In genomic region chr20:38108438-38109024, GRCh38 we compare ENCODE assay signal across 13 cellular contexts. TPM values are rescaled to one million over a fixed set of nuclear protein-coding genes. Genes with fewer than 3 reads are reported as not detected.
DNase-seq lines count a peak whose midpoint lies in the region; ATAC-seq and TF ChIP-seq lines count a peak whose summit lies in the region.
"Had no signal": no experiment of that assay in that cellular context is flagged by ENCODE, and none has a peak within 500 bp of the region (broad histone marks: within the 10 kb centered on the region; RNA-seq: fewer than 3 reads in every experiment).

No MANE protein-coding gene starts in this region.

- H3K27me3 ChIP-seq in esophagus squamous epithelium (no peaks in the 10 kb centered on the region), muscle layer of duodenum (ENCODE audit: low read depth, low read length) (no peaks in the 10 kb centered on the region), vagina (no peaks in the 10 kb centered on the region)

- H3K9me3 Mint-ChIP-seq in activated CD8-positive, alpha-beta memory T cell treated with anti-CD3 and anti-CD28 coated beads, Interleukin-2, amount 10 ng/mL, durations not matched to agents 7 days and 5 days (ENCODE audit: low read depth): no peaks in the 10 kb centered on the region

- CTCF ChIA-PET in activated CD8-positive, alpha-beta memory T cell treated with anti-CD3 and anti-CD28 coated beads, Interleukin-2, amount 10 ng/mL, durations not matched to agents 7 days and 5 days (lab: Charles Lee): no interaction called here

- DNase-seq in activated CD8-positive, alpha-beta memory T cell treated with anti-CD3 and anti-CD28 coated beads, Interleukin-2, amount 10 ng/mL, durations not matched to agents 7 days and 5 days: peak; percentile 14
- no peak for DNase-seq in activated CD8-positive, alpha-beta memory T cell treated with anti-CD3 and anti-CD28 coated beads for 24 hours
- DNase-seq in esophagus squamous epithelium (lab: John Stamatoyannopoulos, UW) (no peak), vagina (ENCODE audit: extremely low spot score in 2 of 2) (peak in 1 of 2 donors; percentile 94), NCI-H128 (lab: John Stamatoyannopoulos, UW; ENCODE audit: unreplicated experiment) (no peak), NCI-H2227 treated with DMSO at 0.1 percent for 48 hours (lab: John Stamatoyannopoulos, UW) (no peak)
- DNase-seq: ACHN; activated CD4-positive, CD25-positive, alpha-beta regulatory T cell; NCI-H1417; stimulated activated naive CD8-positive, alpha-beta T cell treated with anti-CD3 and anti-CD28 coated beads, Interleukin-15, Interleukin-2, amounts not matched to agents 100 U/mL and 50 U/mL, for 24 hours had no signal

- no peak for TF ChIP-seq POLR2A in esophagus squamous epithelium (IDR thresholded peaks at IDR 0.05)
- TF ChIP-seq POLR2A in vagina (IDR thresholded peaks at IDR 0.05): no peak

- no peaks in the 10 kb centered on the region for H3K36me3 ChIP-seq in esophagus squamous epithelium
- H3K36me3 ChIP-seq in muscle layer of duodenum (ENCODE audit: control insufficient read depth in 1 of 2, insufficient read depth in 2 of 2, low read length in 2 of 2): no peaks in the 10 kb centered on the region
- H3K36me3 ChIP-seq in vagina: no peaks in the 10 kb centered on the region

- H3K4me1 ChIP-seq in esophagus squamous epithelium (peaks cover 0 to 24% (median 15%) of the 10 kb centered on the region in 3 donors), muscle layer of duodenum (ENCODE audit: control insufficient read depth in 1 of 2, insufficient read depth in 2 of 2, low read length in 2 of 2) (peaks cover 10 to 13% of the 10 kb centered on the region in 2 donors), vagina (peaks cover 35% of the 10 kb centered on the region)

- H3K27ac ChIP-seq in esophagus squamous epithelium (peak overlapping the region in 3 of 4 donors; percentile 62 to 84 (median 78)), muscle layer of duodenum (ENCODE audit: low read length) (peak overlapping the region; percentile 65), vagina (peak overlapping the region; percentile 42)

- peaks cover 5% of the 10 kb centered on the region for H3K4me1 Mint-ChIP-seq in activated CD8-positive, alpha-beta memory T cell treated with anti-CD3 and anti-CD28 coated beads, Interleukin-2, amount 10 ng/mL, durations not matched to agents 7 days and 5 days

- intact Hi-C loops in esophagus squamous epithelium (cut with DNase I): no loop called here
- intact Hi-C loops in vagina (cut with DNase I): no loop called here

- no peak overlapping the region for H3K4me3 Mint-ChIP-seq in activated CD8-positive, alpha-beta memory T cell treated with anti-CD3 and anti-CD28 coated beads, Interleukin-2, amount 10 ng/mL, durations not matched to agents 7 days and 5 days

- no peaks in the 10 kb centered on the region for H3K9me3 ChIP-seq in esophagus squamous epithelium
- H3K9me3 ChIP-seq in muscle layer of duodenum (ENCODE audit: control insufficient read depth in 1 of 2, low read length in 2 of 2): no peaks in the 10 kb centered on the region
- no peaks in the 10 kb centered on the region for H3K9me3 ChIP-seq in vagina

- H3K27ac Mint-ChIP-seq in activated CD8-positive, alpha-beta memory T cell treated with anti-CD3 and anti-CD28 coated beads, Interleukin-2, amount 10 ng/mL, durations not matched to agents 7 days and 5 days: no peak overlapping the region

- TF ChIP-seq CTCF in esophagus squamous epithelium (IDR thresholded peaks at IDR 0.05) (no peak), vagina (IDR thresholded peaks at IDR 0.05) (no peak)

- H3K36me3 Mint-ChIP-seq in activated CD8-positive, alpha-beta memory T cell treated with anti-CD3 and anti-CD28 coated beads, Interleukin-2, amount 10 ng/mL, durations not matched to agents 7 days and 5 days: no peaks in the 10 kb centered on the region

- no peak overlapping the region for H3K4me3 ChIP-seq in esophagus squamous epithelium
- no peak overlapping the region for H3K4me3 ChIP-seq in muscle layer of duodenum (ENCODE audit: low read depth in 1 of 2, low read length in 2 of 2)
- H3K4me3 ChIP-seq in vagina: no peak overlapping the region

- peaks cover 3% of the 10 kb centered on the region for H3K27me3 Mint-ChIP-seq in activated CD8-positive, alpha-beta memory T cell treated with anti-CD3 and anti-CD28 coated beads, Interleukin-2, amount 10 ng/mL, durations not matched to agents 7 days and 5 days

- ATAC-seq in activated CD8-positive, alpha-beta memory T cell treated with anti-CD3 and anti-CD28 coated beads, Interleukin-2, amount 10 ng/mL, durations not matched to agents 7 days and 5 days: no peak
- no peak for ATAC-seq in GM18873 (IDR thresholded peaks at IDR 0.05; ENCODE audit: low FRiP score, unreplicated experiment)
- ATAC-seq: HCT116; stimulated activated naive CD8-positive, alpha-beta T cell treated with anti-CD3 and anti-CD28 coated beads, Interleukin-15, Interleukin-2, amounts not matched to agents 100 U/mL and 50 U/mL, for 24 hours had no signal

- 66 to 71% methylated on average over 4 of the region's 4 CpGs for WGBS in esophagus squamous epithelium, 2 donors

RNA-seq across cellular contexts. Expression of gene TGM2, which starts 56.5 kb away (rescaled TPM):
- total RNA-seq in activated CD8-positive, alpha-beta memory T cell treated with anti-CD3 and anti-CD28 coated beads, Interleukin-2, amount 10 ng/mL, durations not matched to agents 7 days and 5 days: under 1 TPM; 0.35 TPM
- 10 to 100 TPM in 2 of 4 donors, 1 to 10 TPM in 2; 2.8 to 33.2 (median 11.5) TPM for total RNA-seq in esophagus squamous epithelium
- total RNA-seq in vagina: 92.8 TPM
